19 cellular contexts compared by ENCODE assay signal in the genomic region with DNA sequence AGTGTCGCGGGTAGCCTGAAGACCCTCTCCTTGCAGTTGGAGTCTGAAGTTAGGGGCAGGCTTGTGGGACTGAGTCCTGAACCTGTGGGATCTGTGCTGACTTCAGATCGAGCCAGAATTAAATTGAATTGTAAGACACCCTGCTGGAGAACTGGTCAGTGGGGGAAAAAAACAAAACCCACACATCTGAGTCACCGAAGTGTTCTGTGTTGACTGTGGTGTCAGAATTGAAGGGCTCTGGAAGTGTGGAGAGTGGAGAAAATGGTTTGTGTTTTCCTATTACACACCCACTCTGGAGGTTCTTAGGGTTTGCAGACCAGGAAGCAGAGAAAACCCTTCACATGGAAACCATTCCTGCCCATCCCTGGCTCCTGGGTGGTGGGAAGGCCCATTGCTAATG.
"Had no signal": no experiment of that assay in that cellular context is flagged by ENCODE, and none has a peak within 500 bp of the region (broad histone marks: within the 10 kb centered on the region; RNA-seq: fewer than 3 reads in every experiment).

No MANE protein-coding gene starts in this region.

- H3K36me3 Mint-ChIP-seq: activated CD4-positive, alpha-beta memory T cell treated with anti-CD3 and anti-CD28 coated beads for 36 hours; activated naive CD8-positive, alpha-beta T cell; natural killer cell treated with Interleukin-12 subunit alpha and Interleukin-12 subunit beta and Interleukin-15 and Interleukin-18, amount 100 ng/mL, for 72 hours; WTC11 had no signal

- H3K9me3 Mint-ChIP-seq: activated CD4-positive, alpha-beta memory T cell treated with anti-CD3 and anti-CD28 coated beads for 36 hours; activated T-helper 1 cell treated with anti-CD3 and anti-CD28 coated beads, Interleukin-12 subunit alpha, Interleukin-12 subunit beta, Interleukin-2, Interleukin-4 antibody, amounts not matched to agents 30 ng/mL and 10 ng/mL and 1 ng/mL, durations not matched to agents 14 hours and 24 hours and 36 hours; central memory CD8-positive, alpha-beta T cell; natural killer cell treated with Interleukin-12 subunit alpha and Interleukin-12 subunit beta and Interleukin-15 and Interleukin-18, amount 100 ng/mL, for 72 hours; WTC11 had no signal

- H3K4me3 ChIP-seq: colonic mucosa, gastroesophageal sphincter, heart right ventricle, mucosa of descending colon, sigmoid colon had no signal

- H3K4me1 Mint-ChIP-seq: central memory CD8-positive, alpha-beta T cell had no signal

- H3K27ac Mint-ChIP-seq: activated CD4-positive, alpha-beta memory T cell treated with anti-CD3 and anti-CD28 coated beads for 36 hours; activated naive CD8-positive, alpha-beta T cell; activated T-helper 1 cell treated with anti-CD3 and anti-CD28 coated beads, Interleukin-12 subunit alpha, Interleukin-12 subunit beta, Interleukin-2, Interleukin-4 antibody, amounts not matched to agents 30 ng/mL and 10 ng/mL and 1 ng/mL, durations not matched to agents 14 hours and 24 hours and 36 hours; natural killer cell treated with Interleukin-12 subunit alpha and Interleukin-12 subunit beta and Interleukin-15 and Interleukin-18, amount 100 ng/mL, for 72 hours; WTC11 had no signal

- H3K4me3 Mint-ChIP-seq: activated CD4-positive, alpha-beta memory T cell treated with anti-CD3 and anti-CD28 coated beads for 36 hours; activated naive CD8-positive, alpha-beta T cell; activated T-helper 1 cell treated with anti-CD3 and anti-CD28 coated beads, Interleukin-12 subunit alpha, Interleukin-12 subunit beta, Interleukin-2, Interleukin-4 antibody, amounts not matched to agents 30 ng/mL and 10 ng/mL and 1 ng/mL, durations not matched to agents 14 hours and 24 hours and 36 hours; central memory CD8-positive, alpha-beta T cell; natural killer cell treated with Interleukin-12 subunit alpha and Interleukin-12 subunit beta and Interleukin-15 and Interleukin-18, amount 100 ng/mL, for 72 hours; WTC11 had no signal

- H3K27me3 Mint-ChIP-seq: activated naive CD8-positive, alpha-beta T cell; central memory CD8-positive, alpha-beta T cell had no signal

- ATAC-seq: gastroesophageal sphincter; heart right ventricle; mucosa of descending colon; natural killer cell treated with Interleukin-12 subunit alpha and Interleukin-12 subunit beta and Interleukin-15 and Interleukin-18, amount 100 ng/mL, for 72 hours; WTC11 had no signal

- DNase-seq: activated CD4-positive, alpha-beta memory T cell treated with anti-CD3 and anti-CD28 coated beads for 36 hours; activated CD4-positive, alpha-beta T cell treated with anti-CD3 and anti-CD28 coated beads for 4 hours; activated T-cell treated with anti-CD3 and anti-CD28 coated beads for 4 hours; amniotic stem cell; colonic mucosa; heart right ventricle; kidney glomerular epithelial cell; mesenchymal stem cell; mucosa of descending colon; sigmoid colon; stimulated activated naive CD4-positive, alpha-beta T cell; SW 1271 had no signal

- H3K27me3 ChIP-seq: colonic mucosa, gastroesophageal sphincter, heart right ventricle, sigmoid colon had no signal

- H3K4me1 ChIP-seq: colonic mucosa, parathyroid adenoma had no signal

- H3K36me3 ChIP-seq: colonic mucosa, gastroesophageal sphincter, heart right ventricle, sigmoid colon had no signal

- H3K27ac ChIP-seq: colonic mucosa, gastroesophageal sphincter, heart right ventricle, parathyroid adenoma, sigmoid colon had no signal

- H3K9me3 ChIP-seq: colonic mucosa, gastroesophageal sphincter, heart right ventricle, mucosa of descending colon, sigmoid colon had no signal
